27 cellular contexts compared by ENCODE assay signal in genomic region chr3:129715854-129716253, GRCh38.
"Had no signal": no experiment of that assay in that cellular context is flagged by ENCODE, and none has a peak within 500 bp of the region (broad histone marks: within the 10 kb centered on the region; RNA-seq: fewer than 3 reads in every experiment).

No MANE protein-coding gene starts in this region.

- H3K9me3 ChIP-seq: lower lobe of right lung, pancreas, prostate gland, suprapubic skin, thoracic aorta, tibial artery, upper lobe of right lung had no signal

- H3K36me3 ChIP-seq: lower lobe of right lung, pancreas, prostate gland, suprapubic skin, thoracic aorta, tibial artery, upper lobe of right lung had no signal

- H3K4me1 ChIP-seq: pancreas, prostate gland, tibial artery, upper lobe of right lung had no signal

- H3K4me3 ChIP-seq: lower lobe of right lung, pancreas, prostate gland, skin epidermis, suprapubic skin, thoracic aorta, tibial artery, upper lobe of right lung had no signal

- H3K27ac Mint-ChIP-seq: nephron; stimulated activated naive CD8-positive, alpha-beta T cell treated with anti-CD3 and anti-CD28 coated beads, Interleukin-15, Interleukin-2, amounts not matched to agents 100 ng/mL and 50 ng/mL, for 24 hours had no signal

- H3K4me1 Mint-ChIP-seq: nephron; neural crest cell; stimulated activated effector memory CD8-positive, alpha-beta T cell treated with anti-CD3 and anti-CD28 coated beads, Interleukin-12 subunit alpha, Interleukin-12 subunit beta, amount 100 ng/mL, for 72 hours had no signal

- H3K4me3 Mint-ChIP-seq: naive thymus-derived CD8-positive, alpha-beta T cell; nephron; neural crest cell; stimulated activated effector memory CD8-positive, alpha-beta T cell treated with anti-CD3 and anti-CD28 coated beads, Interleukin-12 subunit alpha, Interleukin-12 subunit beta, amount 100 ng/mL, for 72 hours; stimulated activated naive CD8-positive, alpha-beta T cell treated with anti-CD3 and anti-CD28 coated beads, Interleukin-15, Interleukin-2, amounts not matched to agents 100 ng/mL and 50 ng/mL, for 24 hours had no signal

- DNase-seq: hypothalamus; kidney glomerular epithelial cell; left cardiac atrium; left ventricle myocardium superior; lower lobe of right lung; mammary epithelial cell; mesenchymal stem cell; naive thymus-derived CD8-positive, alpha-beta T cell; nucleus accumbens; pancreas; posterior cingulate gyrus; retina; right cardiac atrium; stimulated activated CD4-positive, alpha-beta T cell treated with anti-CD3 and anti-CD28 coated beads, Interleukin-4, amount 100 ng/mL, for 24 hours; stimulated activated naive CD4-positive, alpha-beta T cell; tibial artery; trophoblast cell; upper lobe of right lung had no signal

- H3K36me3 Mint-ChIP-seq: stimulated activated effector memory CD8-positive, alpha-beta T cell treated with anti-CD3 and anti-CD28 coated beads, Interleukin-12 subunit alpha, Interleukin-12 subunit beta, amount 100 ng/mL, for 72 hours had no signal

- ATAC-seq: left cardiac atrium; naive thymus-derived CD8-positive, alpha-beta T cell; right cardiac atrium; sciatic nerve; stimulated activated effector memory CD8-positive, alpha-beta T cell treated with anti-CD3 and anti-CD28 coated beads, Interleukin-12 subunit alpha, Interleukin-12 subunit beta, amount 100 ng/mL, for 72 hours had no signal

- H3K27ac ChIP-seq: lower lobe of right lung, pancreas, prostate gland, skin epidermis, suprapubic skin, thoracic aorta, tibial artery, upper lobe of right lung had no signal

- H3K27me3 ChIP-seq: pancreas, suprapubic skin, tibial artery, upper lobe of right lung had no signal

- H3K27me3 Mint-ChIP-seq: naive thymus-derived CD8-positive, alpha-beta T cell; stimulated activated naive CD8-positive, alpha-beta T cell treated with anti-CD3 and anti-CD28 coated beads, Interleukin-15, Interleukin-2, amounts not matched to agents 100 ng/mL and 50 ng/mL, for 24 hours had no signal

- H3K9me3 Mint-ChIP-seq: naive thymus-derived CD8-positive, alpha-beta T cell; nephron; neural crest cell; stimulated activated effector memory CD8-positive, alpha-beta T cell treated with anti-CD3 and anti-CD28 coated beads, Interleukin-12 subunit alpha, Interleukin-12 subunit beta, amount 100 ng/mL, for 72 hours; stimulated activated naive CD8-positive, alpha-beta T cell treated with anti-CD3 and anti-CD28 coated beads, Interleukin-15, Interleukin-2, amounts not matched to agents 100 ng/mL and 50 ng/mL, for 24 hours had no signal
